In genomic region chr3:146161725-146162047, GRCh38 we compare ENCODE assay signal across 8 cellular contexts. TPM values are rescaled to one million over a fixed set of nuclear protein-coding genes. Genes with fewer than 3 reads are reported as not detected.
DNase-seq lines count a peak whose midpoint lies in the region; ATAC-seq and TF ChIP-seq lines count a peak whose summit lies in the region.

No MANE protein-coding gene starts in this region.

- intact Hi-C loops in heart right ventricle (cut with DNase I): loop anchor here in 4 of 10 donors (5.0 to 10.0 kb wide), 5 partner anchors 84 to 383 kb away; partner anchors contain the start of gene PLSCR1 (in 1 of the 4)

- 2 to 4% methylated on average over 13 of the region's 13 CpGs for WGBS in heart right ventricle, 2 donors

- no peaks in the 10 kb centered on the region for H3K9me3 ChIP-seq in heart right ventricle

- H3K4me3 ChIP-seq in WI38 (ENCODE audit: low read depth, low read length) (peak overlapping the region; percentile 91), heart right ventricle (peak overlapping the region; percentile 61 to 88 (median 78)), retinal pigment epithelial cell (ENCODE audit: low read length) (peak overlapping the region; percentile 84)

- TF ChIP-seq CTCF in WI38 (IDR thresholded peaks at IDR 0.05; ENCODE audit: low read depth, low read length) (no peak), heart right ventricle (IDR thresholded peaks at IDR 0.05) (no peak), retinal pigment epithelial cell (conservative IDR thresholded peaks at IDR 0.05; ENCODE audit: low read depth, low read length) (no peak)

- peak overlapping the region; percentile 89 to 98 (median 94) for H3K27ac ChIP-seq in heart right ventricle

- H3K27me3 ChIP-seq in heart right ventricle: peaks cover 0 to 32% (median 0%) of the 10 kb centered on the region in 7 donors

- ATAC-seq in heart right ventricle (peak; percentile 17 to 43 (median 30)), HG03135 (IDR thresholded peaks at IDR 0.05; ENCODE audit: unreplicated experiment) (no peak)

- H3K36me3 ChIP-seq in heart right ventricle: no peaks in the 10 kb centered on the region

- DNase-seq in NCI-H524 (lab: John Stamatoyannopoulos, UW): peak; percentile 55 to 72
- no peak for DNase-seq in NCI-H524 treated with DMSO at 0.1 percent for 48 hours (lab: John Stamatoyannopoulos, UW)
- DNase-seq in heart right ventricle: peak; percentile 23 to 58
- peak; percentile 65 for DNase-seq in retinal pigment epithelial cell (ENCODE audit: low read depth)
- no peak for DNase-seq in cortex of kidney (lab: John Stamatoyannopoulos, UW)
- no peak for DNase-seq in NOMO-1 (lab: John Stamatoyannopoulos, UW; ENCODE audit: unreplicated experiment in 2 of 2)

- peaks cover 0 to 61% (median 38%) of the 10 kb centered on the region in 9 donors for H3K4me1 ChIP-seq in heart right ventricle

RNA-seq across cellular contexts. Expression of gene PLOD2, which starts 0.7 kb away (rescaled TPM):
- total RNA-seq in heart right ventricle: 10 to 100 TPM; 12.5 to 44.6 (median 16.8) TPM
- 10 to 100 TPM; 13.7 to 32.7 TPM for polyA plus RNA-seq in heart right ventricle

Comparison
In these comparisons a context has a peak if more than half of its experiments do, and no peak if none do; other contexts are left out.
1. DNase-seq: peak in NCI-H524 (2 of 2), heart right ventricle (2 of 2) and retinal pigment epithelial cell (single experiment); none in NCI-H524 treated with DMSO at 0.1 percent for 48 hours (single experiment), cortex of kidney (single experiment) and NOMO-1 (0 of 2).
2. Peak in every context shown above with its lines, with median percentiles within 50 percentile points of each other: H3K4me3 ChIP-seq.